ENCODE assay signal across 10 cellular contexts in genomic region chr1:226657788-226658537, GRCh38.
DNase-seq lines count a peak whose midpoint lies in the region; TF ChIP-seq lines count a peak whose summit lies in the region.
"Had no signal": no experiment of that assay in that cellular context is flagged by ENCODE, and none has a peak within 500 bp of the region (broad histone marks: within the 10 kb centered on the region; RNA-seq: fewer than 3 reads in every experiment).

No MANE protein-coding gene starts in this region.

- no peaks in the 10 kb centered on the region for H3K9me3 ChIP-seq in colonic mucosa
- H3K9me3 ChIP-seq in prostate gland, result no peaks in the 10 kb centered on the region
- H3K9me3 ChIP-seq: esophagus muscularis mucosa had no signal

- H3K36me3 ChIP-seq in colonic mucosa (no peaks in the 10 kb centered on the region), prostate gland (no peaks in the 10 kb centered on the region)
- H3K36me3 ChIP-seq: esophagus muscularis mucosa had no signal

- CTCF ChIA-PET in activated CD4-positive, alpha-beta memory T cell treated with anti-CD3 and anti-CD28 coated beads, Interleukin-2, amount 10 ng/mL, durations not matched to agents 7 days and 5 days (lab: Charles Lee), result interaction anchor here (1.5 kb wide), 1 partner anchor 23 kb away, joined by 3 read pairs; no protein-coding TSS in a partner anchor

- DNase-seq in DMS79 treated with DMSO at 0.1 percent for 48 hours (lab: John Stamatoyannopoulos, UW) (peak; percentile 92), NCI-H2196 (lab: John Stamatoyannopoulos, UW; ENCODE audit: unreplicated experiment) (peak; percentile 65), colonic mucosa (no peak), prostate gland (ENCODE audit: low spot score) (peak; percentile 88), ureter (ENCODE audit: low spot score) (no peak), NOMO-1 (lab: John Stamatoyannopoulos, UW; ENCODE audit: unreplicated experiment in 2 of 2) (no peak), HFFc6 (no peak)
- no peak for DNase-seq in activated CD4-positive, alpha-beta memory T cell treated with anti-CD3 and anti-CD28 coated beads, Interleukin-2, amount 10 ng/mL, durations not matched to agents 7 days and 5 days
- DNase-seq: activated CD4-positive, alpha-beta T cell treated with anti-CD3 and anti-CD28 coated beads, Interleukin-2, amount 50 U/mL, for 48 hours had no signal

- intact Hi-C loops in colonic mucosa (cut with DNase I), result no loop called here
- intact Hi-C loops in prostate gland (cut with DNase I), result loop anchor here (5.0 kb wide), 1 partner anchor 44 kb away; no protein-coding TSS in a partner anchor

- H3K27me3 ChIP-seq in colonic mucosa (no peaks in the 10 kb centered on the region), prostate gland (replicated peaks; ENCODE audit: insufficient read depth) (no peaks in the 10 kb centered on the region)
- H3K27me3 ChIP-seq: esophagus muscularis mucosa had no signal

- H3K36me3 Mint-ChIP-seq in activated CD4-positive, alpha-beta memory T cell treated with anti-CD3 and anti-CD28 coated beads, Interleukin-2, amount 10 ng/mL, durations not matched to agents 7 days and 5 days (ENCODE audit: low read depth), result peaks cover 10% of the 10 kb centered on the region
- no peaks in the 10 kb centered on the region for H3K36me3 Mint-ChIP-seq in HFFc6 (ENCODE audit: low read depth)

- H3K4me3 Mint-ChIP-seq in activated CD4-positive, alpha-beta memory T cell treated with anti-CD3 and anti-CD28 coated beads, Interleukin-2, amount 10 ng/mL, durations not matched to agents 7 days and 5 days, result no peak overlapping the region
- no peak overlapping the region for H3K4me3 Mint-ChIP-seq in HFFc6

- H3K27me3 Mint-ChIP-seq in activated CD4-positive, alpha-beta memory T cell treated with anti-CD3 and anti-CD28 coated beads, Interleukin-2, amount 10 ng/mL, durations not matched to agents 7 days and 5 days, result no peaks in the 10 kb centered on the region
- peaks cover 5% of the 10 kb centered on the region; the same call in 1 of the 2 replicates for H3K27me3 Mint-ChIP-seq in HFFc6 (ENCODE audit: insufficient read depth)

- TF ChIP-seq POLR2A in prostate gland (IDR thresholded peaks at IDR 0.05), result no peak

- TF ChIP-seq CTCF in colonic mucosa (IDR thresholded peaks at IDR 0.05) (no peak), prostate gland (IDR thresholded peaks at IDR 0.05) (peak in 1 of 4 experiments; percentile 35), HFFc6 (IDR thresholded peaks at IDR 0.05) (no peak)

- H3K27ac Mint-ChIP-seq in activated CD4-positive, alpha-beta memory T cell treated with anti-CD3 and anti-CD28 coated beads, Interleukin-2, amount 10 ng/mL, durations not matched to agents 7 days and 5 days, result no peak overlapping the region
- no peak overlapping the region for H3K27ac Mint-ChIP-seq in HFFc6

- no peaks in the 10 kb centered on the region for H3K9me3 Mint-ChIP-seq in activated CD4-positive, alpha-beta memory T cell treated with anti-CD3 and anti-CD28 coated beads, Interleukin-2, amount 10 ng/mL, durations not matched to agents 7 days and 5 days
- no peaks in the 10 kb centered on the region for H3K9me3 Mint-ChIP-seq in HFFc6

- peaks cover 92% of the 10 kb centered on the region for H3K4me1 Mint-ChIP-seq in activated CD4-positive, alpha-beta memory T cell treated with anti-CD3 and anti-CD28 coated beads, Interleukin-2, amount 10 ng/mL, durations not matched to agents 7 days and 5 days
- H3K4me1 Mint-ChIP-seq in HFFc6 (ENCODE audit: low read depth), result peaks cover 53% of the 10 kb centered on the region

- POLR2A ChIA-PET in activated CD4-positive, alpha-beta memory T cell treated with anti-CD3 and anti-CD28 coated beads, Interleukin-2, amount 10 ng/mL, durations not matched to agents 7 days and 5 days (lab: Charles Lee), result interaction anchor here (0.6 to 8.5 kb wide), 2 partner anchors 20 to 235 kb away, joined by 3 to 113 read pairs; no protein-coding TSS in a partner anchor

- peak overlapping the region in 1 of 2 donors; percentile 3 for H3K9ac ChIP-seq in colonic mucosa (ENCODE audit: low read depth in 2 of 2, low read length in 2 of 2)

- peaks cover 16% of the 10 kb centered on the region for H3K4me1 ChIP-seq in colonic mucosa
- H3K4me1 ChIP-seq in prostate gland (replicated peaks), result peaks cover 40% of the 10 kb centered on the region
- H3K4me1 ChIP-seq: esophagus muscularis mucosa had no signal

- H3K27ac ChIP-seq in colonic mucosa, result peak overlapping the region; percentile 7
- H3K27ac ChIP-seq in prostate gland, result peak overlapping the region; percentile 62 to 74
- H3K27ac ChIP-seq: esophagus muscularis mucosa had no signal

- H3K4me3 ChIP-seq in colonic mucosa (no peak overlapping the region), prostate gland (no peak overlapping the region)
- H3K4me3 ChIP-seq: esophagus muscularis mucosa had no signal

- WGBS in prostate gland, result 35% methylated on average over 11 of the region's 11 CpGs

Comparison
In these comparisons a context has a peak if more than half of its experiments do, and no peak if none do; other contexts are left out.
1. DNase-seq: peak in DMS79 treated with DMSO at 0.1 percent for 48 hours (single experiment), NCI-H2196 (single experiment) and prostate gland (single experiment); none in colonic mucosa (single experiment), ureter (single experiment), activated CD4-positive, alpha-beta memory T cell treated with anti-CD3 and anti-CD28 coated beads, Interleukin-2, amount 10 ng/mL, durations not matched to agents 7 days and 5 days (single experiment), NOMO-1 (0 of 2) and HFFc6 (single experiment).